8 cellular contexts compared by ENCODE assay signal in the genomic region with DNA sequence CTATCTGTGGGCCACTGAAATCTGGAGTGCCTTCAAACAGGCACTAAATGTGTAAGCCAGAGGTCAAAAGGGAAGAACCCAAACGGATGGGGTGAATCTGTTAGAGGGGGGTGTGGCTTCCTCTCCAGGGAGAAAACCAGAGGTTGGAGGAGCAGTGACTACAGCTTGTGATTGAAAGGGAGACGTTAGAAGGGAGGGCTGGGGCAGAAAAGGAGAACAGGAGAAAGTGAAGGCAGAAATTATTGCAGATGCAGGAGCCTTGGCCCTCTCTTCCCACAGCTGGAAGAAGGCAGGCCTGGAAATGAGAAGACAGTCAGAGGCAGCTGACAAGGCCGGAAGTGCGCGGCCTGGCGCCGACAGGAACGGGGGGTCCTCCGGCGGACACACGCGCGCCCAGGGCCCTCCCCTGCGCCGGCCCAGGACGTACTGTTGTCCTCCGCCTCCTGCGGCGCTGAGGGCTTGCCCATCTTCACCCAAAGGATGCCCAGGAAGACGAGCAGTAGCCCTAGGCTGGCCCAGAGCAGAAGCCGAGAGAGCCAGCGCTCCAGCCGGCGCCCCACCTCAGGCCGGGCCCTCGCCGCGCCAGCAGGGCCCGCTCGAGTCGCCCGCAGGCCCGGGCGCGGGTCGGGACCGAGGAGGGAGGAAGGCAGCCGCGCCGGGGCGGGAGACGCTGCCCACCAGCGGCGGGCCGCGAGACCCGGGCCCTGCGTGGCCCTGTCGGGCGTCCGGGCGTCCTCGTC. TPM values are rescaled to one million over a fixed set of nuclear protein-coding genes. Genes with fewer than 3 reads are reported as not detected.
A peak's percentile ranks its signal among the peaks of the same experiment; 100 is the strongest.
DNase-seq lines count a peak whose midpoint lies in the region; ATAC-seq, FAIRE-seq and TF ChIP-seq lines count a peak whose summit lies in the region.

No MANE protein-coding gene starts in this region.

- H3K27me3 ChIP-seq in CD8-positive, alpha-beta T cell (ENCODE audit: insufficient read depth, low read length): no peaks in the 10 kb centered on the region
- H3K27me3 ChIP-seq in neutrophil (peaks cover 9% of the 10 kb centered on the region), thymus (ENCODE audit: control insufficient read depth, insufficient read depth) (no peaks in the 10 kb centered on the region)

- peaks cover 11% of the 10 kb centered on the region for H3K36me3 ChIP-seq in CD8-positive, alpha-beta T cell (ENCODE audit: insufficient read depth, low read length)
- H3K36me3 ChIP-seq in neutrophil (peaks cover 22% of the 10 kb centered on the region), thymus (ENCODE audit: control insufficient read depth, insufficient read depth) (peaks cover 23% of the 10 kb centered on the region)

- H3K4me1 ChIP-seq in CD8-positive, alpha-beta T cell (ENCODE audit: insufficient read depth, low read length): peaks cover 41% of the 10 kb centered on the region
- peaks cover 21 to 22% of the 10 kb centered on the region in 2 experiments for H3K4me1 ChIP-seq in neutrophil (ENCODE audit: control insufficient read depth in 1 of 2, insufficient read depth in 1 of 2, low read depth in 1 of 2, low read length in 1 of 2)
- peaks cover 18% of the 10 kb centered on the region for H3K4me1 ChIP-seq in thymus (ENCODE audit: control insufficient read depth, insufficient read depth, low read length)

- H3K27me3 Mint-ChIP-seq in CD8-positive, alpha-beta T cell (ENCODE audit: low read depth): no peaks in the 10 kb centered on the region
- no peaks in the 10 kb centered on the region for H3K27me3 Mint-ChIP-seq in activated naive CD4-positive, alpha-beta T cell treated with anti-CD3 and anti-CD28 coated beads for 36 hours (ENCODE audit: low read depth)

- peak overlapping the region; percentile 97 for H3K4me3 Mint-ChIP-seq in CD8-positive, alpha-beta T cell
- peak overlapping the region; percentile 88 for H3K4me3 Mint-ChIP-seq in activated naive CD4-positive, alpha-beta T cell treated with anti-CD3 and anti-CD28 coated beads for 36 hours

- intact Hi-C loops in CD8-positive, alpha-beta T cell (cut with DNase I, micrococcal nuclease): loop anchor here (1.0 to 10.0 kb wide), 17 partner anchors 77 to 1813 kb away; partner anchors contain the start of genes HMGA1 (in 2 of the 2), ANKS1A (in 1 of the 2), BAK1 (in 1 of the 2) and DXO (in 1 of the 2)
- intact Hi-C loops in activated naive CD4-positive, alpha-beta T cell treated with anti-CD3 and anti-CD28 coated beads for 36 hours (cut with micrococcal nuclease): loop anchor here (1.0 to 10.0 kb wide), 6 partner anchors 52 to 907 kb away; partner anchors contain the start of genes ILRUN, PFDN6, UQCC2 and WDR46

- H3K27ac ChIP-seq in CD8-positive, alpha-beta T cell (ENCODE audit: low read depth, low read length): peak overlapping the region; percentile 90
- H3K27ac ChIP-seq in neutrophil (peak overlapping the region; percentile 95), thymus (ENCODE audit: low read depth) (peak overlapping the region; percentile 98)

- peak overlapping the region; percentile 99 for H3K27ac Mint-ChIP-seq in CD8-positive, alpha-beta T cell
- peak overlapping the region; percentile 92 for H3K27ac Mint-ChIP-seq in activated naive CD4-positive, alpha-beta T cell treated with anti-CD3 and anti-CD28 coated beads for 36 hours

- ATAC-seq in CD8-positive, alpha-beta T cell: peak; percentile 36
- ATAC-seq in GM19324 (IDR thresholded peaks at IDR 0.05; ENCODE audit: low FRiP score, unreplicated experiment) (peak; percentile 51), HG03442 (IDR thresholded peaks at IDR 0.05; ENCODE audit: unreplicated experiment) (peak; percentile 37)

- peaks cover 45% of the 10 kb centered on the region for H3K36me3 Mint-ChIP-seq in CD8-positive, alpha-beta T cell
- H3K36me3 Mint-ChIP-seq in activated naive CD4-positive, alpha-beta T cell treated with anti-CD3 and anti-CD28 coated beads for 36 hours (ENCODE audit: low read depth): peaks cover 20% of the 10 kb centered on the region

- H3K4me3 ChIP-seq in CD8-positive, alpha-beta T cell (ENCODE audit: low read depth, low read length): peak overlapping the region; percentile 90
- H3K4me3 ChIP-seq in neutrophil (ENCODE audit: low read depth in 1 of 2, low read length in 1 of 2) (peak overlapping the region; percentile 81 to 86), thymus (ENCODE audit: low read length) (peak overlapping the region; percentile 92)

- peaks cover 57% of the 10 kb centered on the region for H3K4me1 Mint-ChIP-seq in CD8-positive, alpha-beta T cell (ENCODE audit: low read depth)
- peaks cover 45% of the 10 kb centered on the region for H3K4me1 Mint-ChIP-seq in activated naive CD4-positive, alpha-beta T cell treated with anti-CD3 and anti-CD28 coated beads for 36 hours (ENCODE audit: low read depth)

- TF ChIP-seq CTCF in CD8-positive, alpha-beta T cell (IDR thresholded peaks at IDR 0.05): no peak
- no peak for TF ChIP-seq CTCF in neutrophil (IDR thresholded peaks at IDR 0.05)

- no peaks in the 10 kb centered on the region for H3K9me3 ChIP-seq in CD8-positive, alpha-beta T cell (ENCODE audit: low read length)
- H3K9me3 ChIP-seq in neutrophil (no peaks in the 10 kb centered on the region), thymus (ENCODE audit: control insufficient read depth) (no peaks in the 10 kb centered on the region)

- CTCF ChIA-PET in CD8-positive, alpha-beta T cell (lab: Charles Lee): interaction anchor here (0.9 to 1.7 kb wide), 5 partner anchors 9 to 239 kb away, joined by 3 to 5 read pairs (median 4); no protein-coding TSS in a partner anchor
- CTCF ChIA-PET in activated naive CD4-positive, alpha-beta T cell treated with anti-CD3 and anti-CD28 coated beads for 36 hours (lab: Charles Lee): interaction anchor here (0.5 to 1.8 kb wide), 3 partner anchors 17 to 192 kb away, joined by 5 to 7 read pairs (median 5); partner anchors contain the start of gene UQCC2

- POLR2A ChIA-PET in CD8-positive, alpha-beta T cell (lab: Charles Lee): interaction anchor here (0.6 to 2.2 kb wide), 12 partner anchors 8 to 449 kb away, joined by 3 to 8 read pairs (median 4); partner anchors contain the start of genes HMGA1, ITPR3 and UQCC2

- WGBS in thymus: under 1% methylated on average over 53 of the region's 53 CpGs

- H3K9me3 Mint-ChIP-seq in CD8-positive, alpha-beta T cell: no peaks in the 10 kb centered on the region
- H3K9me3 Mint-ChIP-seq in activated naive CD4-positive, alpha-beta T cell treated with anti-CD3 and anti-CD28 coated beads for 36 hours: no peaks in the 10 kb centered on the region

- no peak for FAIRE-seq in frontal cortex (lab: Jason Lieb, UNC)

- peak; percentile 21 to 74 (median 57) for DNase-seq in CD8-positive, alpha-beta T cell
- peak; percentile 62 for DNase-seq in SIG-M5 (lab: John Stamatoyannopoulos, UW)
- DNase-seq in activated naive CD4-positive, alpha-beta T cell treated with anti-CD3 and anti-CD28 coated beads for 36 hours: peak; percentile 71
- DNase-seq in frontal cortex (ENCODE audit: low spot score in 2 of 2): peak; percentile 75 to 78

RNA-seq across cellular contexts. Expression of gene LEMD2, which starts 0.8 kb away (rescaled TPM):
- total RNA-seq in CD8-positive, alpha-beta T cell: 100 to 1,000 TPM; 124 TPM
- 10 to 100 TPM; 64.0 to 66.3 TPM for total RNA-seq in activated naive CD4-positive, alpha-beta T cell treated with anti-CD3 and anti-CD28 coated beads for 36 hours
- total RNA-seq in frontal cortex: 29.3 TPM
- polyA plus RNA-seq in thymus: 67.5 TPM

RNA-seq across cellular contexts. Expression of gene MLN, which starts 15.7 kb away (rescaled TPM):
- not detected for total RNA-seq in CD8-positive, alpha-beta T cell
- total RNA-seq in activated naive CD4-positive, alpha-beta T cell treated with anti-CD3 and anti-CD28 coated beads for 36 hours: not detected
- not detected for total RNA-seq in frontal cortex
- 8.7 TPM for polyA plus RNA-seq in thymus

RNA-seq across cellular contexts. Expression of gene IP6K3, which starts 41.4 kb away (rescaled TPM):
- not detected for total RNA-seq in CD8-positive, alpha-beta T cell
- not detected for total RNA-seq in activated naive CD4-positive, alpha-beta T cell treated with anti-CD3 and anti-CD28 coated beads for 36 hours
- not detected for total RNA-seq in frontal cortex
- polyA plus RNA-seq in thymus: 6.6 TPM

Comparison
In these comparisons a context has a peak if more than half of its experiments do, and no peak if none do; other contexts are left out.
1. Peak in every context shown above with its lines: DNase-seq, ATAC-seq, H3K4me3 ChIP-seq and H3K27ac ChIP-seq.